In genomic region chr16:70120398-70120797, GRCh38 we compare ENCODE assay signal across 6 cellular contexts. TPM values are rescaled to one million over a fixed set of nuclear protein-coding genes. Genes with fewer than 3 reads are reported as not detected.
"Had no signal": no experiment of that assay in that cellular context is flagged by ENCODE, and none has a peak within 500 bp of the region (broad histone marks: within the 10 kb centered on the region; RNA-seq: fewer than 3 reads in every experiment).

No MANE protein-coding gene starts in this region.

RNA-seq across cellular contexts. Expression of gene CLEC18C, which starts 53.2 kb away (rescaled TPM):
- total RNA-seq: chondrocyte, gastroesophageal sphincter, left ventricle myocardium superior, mesenteric fat pad, mesothelial cell of epicardium had no signal
- polyA plus RNA-seq: keratinocyte had no signal
